23 cellular contexts compared by ENCODE assay signal in the genomic region with DNA sequence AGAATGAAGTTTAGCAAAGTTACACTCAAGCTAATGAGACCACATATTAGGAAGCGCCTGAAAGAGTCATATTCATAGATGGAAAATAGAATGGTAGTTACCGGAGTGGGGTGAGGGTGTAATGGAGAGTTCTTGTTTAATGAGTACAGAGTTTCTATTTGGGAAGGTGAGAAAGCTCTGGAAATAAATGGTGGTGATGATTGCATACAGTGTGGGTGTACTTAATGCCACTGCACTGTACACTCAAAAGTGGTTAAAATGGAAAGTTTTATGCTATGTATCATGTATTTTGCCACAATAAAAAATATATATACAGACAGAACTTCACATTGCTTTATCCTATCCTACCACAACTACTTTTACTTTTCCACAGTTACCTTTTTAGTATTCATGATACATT.
DNase-seq lines count a peak whose midpoint lies in the region; ATAC-seq, FAIRE-seq and TF ChIP-seq lines count a peak whose summit lies in the region.
"Had no signal": no experiment of that assay in that cellular context is flagged by ENCODE, and none has a peak within 500 bp of the region (broad histone marks: within the 10 kb centered on the region; RNA-seq: fewer than 3 reads in every experiment).

No MANE protein-coding gene starts in this region.

- no peak overlapping the region for H4K91ac ChIP-seq in H1 (replicated peaks; ENCODE audit: insufficient read length, low read length)

- DNase-seq in activated naive CD8-positive, alpha-beta T cell treated with anti-CD3 and anti-CD28 coated beads for 36 hours = no peak
- no peak for DNase-seq in H1 (ENCODE audit: low read depth in 1 of 2, low spot score in 2 of 2)
- DNase-seq in RCC 7860 (ENCODE audit: low spot score) = no peak
- no peak for DNase-seq in superior temporal gyrus (ENCODE audit: extremely low spot score)
- DNase-seq in middle frontal gyrus (ENCODE audit: extremely low spot score, low spot score) = no peak
- DNase-seq: 8988T; ACHN; BE2C; C1 segment of cervical spinal cord; CD4-positive, alpha-beta memory T cell; CD4-positive, CD25-positive, alpha-beta regulatory T cell; CD8-positive, alpha-beta memory T cell; COR-L47; DMS 273 treated with DMSO at 0.1 percent for 48 hours; DMS79 treated with DMSO at 0.1 percent for 48 hours; GF-D8 had no signal

- no peaks in the 10 kb centered on the region for H3K36me3 Mint-ChIP-seq in activated T-helper 17 cell treated with anti-CD3 and anti-CD28 coated beads, Interleukin-2, amount 50 U/mL, for 72 hours (ENCODE audit: low read depth)
- H3K36me3 Mint-ChIP-seq in activated naive CD8-positive, alpha-beta T cell treated with anti-CD3 and anti-CD28 coated beads for 36 hours = no peaks in the 10 kb centered on the region
- H3K36me3 Mint-ChIP-seq: CD14-positive monocyte; CD4-positive, alpha-beta memory T cell; CD4-positive, CD25-positive, alpha-beta regulatory T cell; CD8-positive, alpha-beta memory T cell had no signal

- H3K9me3 Mint-ChIP-seq in activated T-helper 17 cell treated with anti-CD3 and anti-CD28 coated beads, Interleukin-2, amount 50 U/mL, for 72 hours = no peaks in the 10 kb centered on the region
- no peaks in the 10 kb centered on the region for H3K9me3 Mint-ChIP-seq in activated naive CD8-positive, alpha-beta T cell treated with anti-CD3 and anti-CD28 coated beads for 36 hours

- POLR2A ChIA-PET in H1 (lab: Charles Lee; ENCODE audit: partially characterized antibody) = interaction anchor here (0.8 kb wide), 1 partner anchor 99 kb away, joined by 4 read pairs; no protein-coding TSS in a partner anchor

- no peak for TF ChIP-seq EP300 in H1 (IDR thresholded peaks at IDR 0.05; ENCODE audit: borderline replicate concordance in 1 of 2, low read depth in 2 of 2, low read length in 2 of 2)

- H3K27me3 ChIP-seq in H1 (replicated peaks in 1 of 4; ENCODE audit: control insufficient read depth in 3 of 4, extremely low read depth in 1 of 4, insufficient read depth in 3 of 4, low read length in 3 of 4) = no peaks in the 10 kb centered on the region
- H3K27me3 ChIP-seq: BLaER1 had no signal

- H2BK5ac ChIP-seq in H1 (ENCODE audit: low read depth, low read length) = no peak overlapping the region

- H3K56ac ChIP-seq in H1 (replicated peaks; ENCODE audit: insufficient read length, low read depth, low read length) = no peak overlapping the region

- no peaks in the 10 kb centered on the region for H3K23me2 ChIP-seq in H1 (ENCODE audit: low read depth, low read length)

- CTCF ChIA-PET in H1 (lab: Charles Lee; ENCODE audit: partially characterized antibody) = interaction anchor here (4.6 kb wide), 1 partner anchor 15 kb away, joined by 23 read pairs; no protein-coding TSS in a partner anchor

- H4K5ac ChIP-seq in H1 (ENCODE audit: insufficient read length, low read depth, low read length) = no peak overlapping the region

- H3K27ac Mint-ChIP-seq in activated T-helper 17 cell treated with anti-CD3 and anti-CD28 coated beads, Interleukin-2, amount 50 U/mL, for 72 hours = no peak overlapping the region
- peak overlapping the region; percentile 8 for H3K27ac Mint-ChIP-seq in activated naive CD8-positive, alpha-beta T cell treated with anti-CD3 and anti-CD28 coated beads for 36 hours
- H3K27ac Mint-ChIP-seq: CD14-positive monocyte; CD4-positive, alpha-beta memory T cell; CD4-positive, CD25-positive, alpha-beta regulatory T cell; CD8-positive, alpha-beta memory T cell had no signal

- no peak for FAIRE-seq in H1 (lab: Jason Lieb, UNC)
- no peak for FAIRE-seq in RCC 7860 (lab: Jason Lieb, UNC)
- FAIRE-seq: A204.1, G401.6, GM12891, GM19239 had no signal

- H3K14ac ChIP-seq in H1 (ENCODE audit: insufficient read length) = no peak overlapping the region

- no peaks in the 10 kb centered on the region for H3K9me3 ChIP-seq in H1 (ENCODE audit: insufficient read depth in 2 of 2, low read depth in 1 of 2, low read length in 1 of 2)
- H3K9me3 ChIP-seq: BE2C, BLaER1 had no signal

- no peaks in the 10 kb centered on the region; a peak in 1 of 7 replicates for H3K4me1 ChIP-seq in H1 (replicated peaks in 1 of 4; ENCODE audit: control insufficient read depth in 3 of 4, insufficient read depth in 4 of 4, low read length in 3 of 4)
- H3K4me1 ChIP-seq: BE2C, BLaER1 had no signal

- H3K36me3 ChIP-seq in H1 (ENCODE audit: control insufficient read depth in 2 of 4, insufficient read depth in 4 of 4, low read length in 3 of 4) = no peaks in the 10 kb centered on the region
- H3K36me3 ChIP-seq: BE2C, BLaER1 had no signal

- no peak overlapping the region for H3K4me2 ChIP-seq in H1 (ENCODE audit: insufficient read depth in 1 of 2, low read depth in 2 of 2, low read length in 2 of 2)
- H3K4me2 ChIP-seq: BLaER1 had no signal

- H2AK5ac ChIP-seq in H1 (ENCODE audit: low read depth, low read length) = no peak overlapping the region

- H3K27me3 Mint-ChIP-seq in activated T-helper 17 cell treated with anti-CD3 and anti-CD28 coated beads, Interleukin-2, amount 50 U/mL, for 72 hours = peaks cover 34% of the 10 kb centered on the region
- H3K27me3 Mint-ChIP-seq in activated naive CD8-positive, alpha-beta T cell treated with anti-CD3 and anti-CD28 coated beads for 36 hours = peaks cover 26% of the 10 kb centered on the region

- no peak for TF ChIP-seq RAD21 in H1 (IDR thresholded peaks at IDR 0.05 in 1 of 2, conservative IDR thresholded peaks at IDR 0.05 in 1 of 2; ENCODE audit: low read depth in 2 of 2, low read length in 2 of 2)

- TF ChIP-seq CTCF in H1 (IDR thresholded peaks at IDR 0.05; ENCODE audit: control extremely low read depth in 1 of 3, insufficient read depth in 1 of 3, low read depth in 1 of 3, low read length in 3 of 3) = no peak

- no peak overlapping the region for H3K4ac ChIP-seq in H1 (replicated peaks; ENCODE audit: insufficient read length, low read depth, low read length)

- H2BK15ac ChIP-seq in H1 (ENCODE audit: low read length) = no peak overlapping the region

- H2AFZ ChIP-seq in H1 (ENCODE audit: low read length) = 0 out of 2 replicates have a peak overlapping the region, but pooled peaks have one; percentile 33

- no peak overlapping the region for H3K18ac ChIP-seq in H1 (ENCODE audit: extremely low read depth, low read length)

- no peak overlapping the region for H3K9ac ChIP-seq in H1 (replicated peaks in 1 of 4; ENCODE audit: extremely low read depth in 1 of 4, low read depth in 3 of 4, low read length in 3 of 4)
- H3K9ac ChIP-seq: BLaER1 had no signal

- H3K79me2 ChIP-seq in H1 (ENCODE audit: control insufficient read depth in 1 of 2, insufficient read depth in 2 of 2, low read length in 2 of 2) = no peaks in the 10 kb centered on the region

- no peak overlapping the region for H2BK20ac ChIP-seq in H1 (ENCODE audit: low read length)

- no peak overlapping the region for H3K4me3 ChIP-seq in H1 (ENCODE audit: extremely low read depth in 1 of 4, insufficient read depth in 2 of 4, low read depth in 3 of 4, low read length in 4 of 4)
- H3K4me3 ChIP-seq: BLaER1 had no signal

- H3K4me3 Mint-ChIP-seq in activated T-helper 17 cell treated with anti-CD3 and anti-CD28 coated beads, Interleukin-2, amount 50 U/mL, for 72 hours = no peak overlapping the region
- no peak overlapping the region for H3K4me3 Mint-ChIP-seq in activated naive CD8-positive, alpha-beta T cell treated with anti-CD3 and anti-CD28 coated beads for 36 hours
- H3K4me3 Mint-ChIP-seq: CD14-positive monocyte; CD4-positive, alpha-beta memory T cell; CD4-positive, CD25-positive, alpha-beta regulatory T cell; CD8-positive, alpha-beta memory T cell had no signal

- no peaks in the 10 kb centered on the region for H3K4me1 Mint-ChIP-seq in activated T-helper 17 cell treated with anti-CD3 and anti-CD28 coated beads, Interleukin-2, amount 50 U/mL, for 72 hours
- peaks cover 3% of the 10 kb centered on the region for H3K4me1 Mint-ChIP-seq in activated naive CD8-positive, alpha-beta T cell treated with anti-CD3 and anti-CD28 coated beads for 36 hours
- H3K4me1 Mint-ChIP-seq: CD14-positive monocyte; CD4-positive, alpha-beta memory T cell; CD4-positive, CD25-positive, alpha-beta regulatory T cell; CD8-positive, alpha-beta memory T cell had no signal

- H3K79me1 ChIP-seq in H1 (ENCODE audit: low read depth, low read length) = no peaks in the 10 kb centered on the region

- H4K8ac ChIP-seq in H1 (ENCODE audit: extremely low read depth, insufficient read depth, low read length) = no peak overlapping the region

- H4K20me1 ChIP-seq in H1 (replicated peaks in 1 of 2; ENCODE audit: control insufficient read depth in 1 of 2, insufficient read depth in 2 of 2, low read length in 2 of 2) = no peaks in the 10 kb centered on the region
- H4K20me1 ChIP-seq: BLaER1 had no signal

- TF ChIP-seq POLR2A in H1 (IDR thresholded peaks at IDR 0.05; ENCODE audit: control extremely low read depth in 1 of 2, low read depth in 2 of 2, low read length in 2 of 2) = no peak

- no peak overlapping the region for H3K27ac ChIP-seq in H1 (ENCODE audit: low read depth, low read length)
- H3K27ac ChIP-seq: BLaER1 had no signal

- no peak overlapping the region for H2BK12ac ChIP-seq in H1 (ENCODE audit: low read depth, low read length)

- no peak overlapping the region for H2BK120ac ChIP-seq in H1 (replicated peaks; ENCODE audit: low read depth, low read length)

- ATAC-seq in activated T-helper 17 cell treated with anti-CD3 and anti-CD28 coated beads, Interleukin-2, amount 50 U/mL, for 72 hours (replicated peaks) = peak; percentile 18

- H3K23ac ChIP-seq in H1 (ENCODE audit: insufficient read length) = no peak overlapping the region

- 91% methylated on average over 2 of the region's 2 CpGs; no CpG with 5 or more reads in 1 of the 2 experiments for WGBS in H1 (ENCODE audit: extremely low coverage in 1 of 2, insufficient coverage in 1 of 2, insufficient read length in 1 of 2, insufficient replicate concordance in 2 of 2, low coverage in 1 of 2, low lambda C conversion rate in 2 of 2, missing lambda C conversion rate in 1 of 2), 2 experiments

TF ChIP-seq in H1, 55 proteins besides CTCF, POLR2A, EP300 and RAD21 (continues in another document):
- TF ChIP-seq FOSL1 (IDR thresholded peaks at IDR 0.05; ENCODE audit: insufficient read depth, low read depth, low read length) (no peak), KDM4A (IDR thresholded peaks at IDR 0.05; ENCODE audit: low read depth, low read length, severe bottlenecking) (no peak), SIRT6 (IDR thresholded peaks at IDR 0.05; ENCODE audit: low read length) (no peak), POLR2AphosphoS5 (IDR thresholded peaks at IDR 0.05; ENCODE audit: low read depth, low read length) (no peak), TBP (IDR thresholded peaks at IDR 0.05; ENCODE audit: low read depth, low read length) (no peak), ATF2 (IDR thresholded peaks at IDR 0.05; ENCODE audit: low read length) (no peak)
